8 cellular contexts compared by ENCODE assay signal in genomic region chr16:3306078-3306477, GRCh38. TPM values are rescaled to one million over a fixed set of nuclear protein-coding genes. Genes with fewer than 3 reads are reported as not detected.
DNase-seq lines count a peak whose midpoint lies in the region; ATAC-seq and TF ChIP-seq lines count a peak whose summit lies in the region.

No MANE protein-coding gene starts in this region.

- POLR2A ChIA-PET in activated CD4-positive, alpha-beta T cell treated with anti-CD3 and anti-CD28 coated beads, Interleukin-2, amount 10 ng/mL, durations not matched to agents 7 days and 5 days (lab: Charles Lee), result interaction anchor here (0.7 kb wide), 1 partner anchor 135 kb away, joined by 3 read pairs; no protein-coding TSS in a partner anchor

- H3K36me3 Mint-ChIP-seq in activated CD4-positive, alpha-beta T cell treated with anti-CD3 and anti-CD28 coated beads, Interleukin-2, amount 10 ng/mL, durations not matched to agents 7 days and 5 days (ENCODE audit: low read depth), result peaks cover 74% of the 10 kb centered on the region

- CTCF ChIA-PET in activated CD4-positive, alpha-beta T cell treated with anti-CD3 and anti-CD28 coated beads, Interleukin-2, amount 10 ng/mL, durations not matched to agents 7 days and 5 days (lab: Charles Lee), result interaction anchor here (0.7 to 1.7 kb wide), 2 partner anchors 11 to 169 kb away, joined by 3 read pairs; no protein-coding TSS in a partner anchor

- H3K4me1 Mint-ChIP-seq in activated CD4-positive, alpha-beta T cell treated with anti-CD3 and anti-CD28 coated beads, Interleukin-2, amount 10 ng/mL, durations not matched to agents 7 days and 5 days, result peaks cover 23% of the 10 kb centered on the region

- in situ Hi-C loops in astrocyte of the cerebellum (cut with HindIII; ENCODE audit: low sequenced_read_pairs), result no loop called here

- no peak for TF ChIP-seq CTCF in astrocyte of the cerebellum (IDR thresholded peaks at IDR 0.05; ENCODE audit: low read depth, low read length, missing control alignments)
- no peak for TF ChIP-seq CTCF in lower leg skin (IDR thresholded peaks at IDR 0.05)

- peak overlapping the region; percentile 74 for H3K4me3 Mint-ChIP-seq in activated CD4-positive, alpha-beta T cell treated with anti-CD3 and anti-CD28 coated beads, Interleukin-2, amount 10 ng/mL, durations not matched to agents 7 days and 5 days

- H3K9me3 Mint-ChIP-seq in activated CD4-positive, alpha-beta T cell treated with anti-CD3 and anti-CD28 coated beads, Interleukin-2, amount 10 ng/mL, durations not matched to agents 7 days and 5 days, result peaks cover 39% of the 10 kb centered on the region

- peaks cover 29% of the 10 kb centered on the region for H3K36me3 ChIP-seq in thymus (ENCODE audit: control insufficient read depth, insufficient read depth)

- TF ChIP-seq POLR2A in lower leg skin (IDR thresholded peaks at IDR 0.05), result no peak

- no peak for DNase-seq in activated CD4-positive, alpha-beta T cell treated with anti-CD3 and anti-CD28 coated beads, Interleukin-2, amount 10 ng/mL, durations not matched to agents 7 days and 5 days
- DNase-seq in activated CD4-positive, alpha-beta T cell treated with anti-CD3 and anti-CD28 coated beads, Interleukin-2, amount 50 U/mL, for 1 hour, result no peak
- DNase-seq in astrocyte of the cerebellum (ENCODE audit: low read depth), result no peak
- DNase-seq in lower leg skin (ENCODE audit: low spot score in 2 of 2), result no peak

- intact Hi-C loops in lower leg skin (cut with DNase I; ENCODE audit: low total_unique reads), result loop anchor here (10.0 kb wide), 1 partner anchor 99 kb away; the partner anchor contains the start of genes ZNF174 and ZSCAN32

- H3K4me1 ChIP-seq in thymus (ENCODE audit: control insufficient read depth, insufficient read depth, low read length), result peaks cover 13% of the 10 kb centered on the region

- peak overlapping the region; percentile 91 for H3K27ac Mint-ChIP-seq in activated CD4-positive, alpha-beta T cell treated with anti-CD3 and anti-CD28 coated beads, Interleukin-2, amount 10 ng/mL, durations not matched to agents 7 days and 5 days

- no peaks in the 10 kb centered on the region for H3K27me3 Mint-ChIP-seq in activated CD4-positive, alpha-beta T cell treated with anti-CD3 and anti-CD28 coated beads, Interleukin-2, amount 10 ng/mL, durations not matched to agents 7 days and 5 days

- no peaks in the 10 kb centered on the region for H3K27me3 ChIP-seq in thymus (ENCODE audit: control insufficient read depth, insufficient read depth)

- peak overlapping the region; percentile 96 for H3K27ac ChIP-seq in thymus (ENCODE audit: low read depth)

- H3K9me3 ChIP-seq in thymus (ENCODE audit: control insufficient read depth), result peaks cover 12% of the 10 kb centered on the region

- WGBS in lower leg skin, 2 donors, result 57 to 69% methylated on average over 11 of the region's 11 CpGs
- WGBS in thymus, result 70% methylated on average over 11 of the region's 11 CpGs

- H3K4me3 ChIP-seq in astrocyte of the cerebellum (ENCODE audit: low read depth, low read length) (peak overlapping the region; percentile 64), lower leg skin (ENCODE audit: low read depth, poor library complexity, severe bottlenecking) (peak overlapping the region; percentile 48), thymus (ENCODE audit: low read length) (peak overlapping the region; percentile 76)

- no peak for ATAC-seq in GM21390 (IDR thresholded peaks at IDR 0.05; ENCODE audit: unreplicated experiment)
- ATAC-seq in HG02852 (IDR thresholded peaks at IDR 0.05; ENCODE audit: unreplicated experiment), result no peak
- ATAC-seq in HG02885 (IDR thresholded peaks at IDR 0.05; ENCODE audit: poor library complexity, unreplicated experiment), result no peak

RNA-seq across cellular contexts. Expression of gene ZNF75A, which starts 0.8 kb away (rescaled TPM):
- total RNA-seq in activated CD4-positive, alpha-beta T cell treated with anti-CD3 and anti-CD28 coated beads, Interleukin-2, amount 10 ng/mL, durations not matched to agents 7 days and 5 days, result 10 to 100 TPM; 42.7 to 43.8 TPM
- 10 to 100 TPM; 13.3 to 23.5 (median 18.2) TPM for total RNA-seq in lower leg skin
- 44.7 TPM for polyA plus RNA-seq in thymus

RNA-seq across cellular contexts. Expression of gene TIGD7, which starts 0.8 kb away (rescaled TPM):
- 1 to 10 TPM; 3.6 to 5.1 TPM for total RNA-seq in activated CD4-positive, alpha-beta T cell treated with anti-CD3 and anti-CD28 coated beads, Interleukin-2, amount 10 ng/mL, durations not matched to agents 7 days and 5 days
- total RNA-seq in lower leg skin, result 1 to 10 TPM; 1.9 to 6.9 (median 3.0) TPM
- 9.8 TPM for polyA plus RNA-seq in thymus

RNA-seq across cellular contexts. Expression of gene ZNF263, which starts 22.8 kb away (rescaled TPM):
- total RNA-seq in activated CD4-positive, alpha-beta T cell treated with anti-CD3 and anti-CD28 coated beads, Interleukin-2, amount 10 ng/mL, durations not matched to agents 7 days and 5 days, result 10 to 100 TPM; 25.7 to 25.9 TPM
- 10 to 100 TPM; 40.4 to 62.3 (median 55.2) TPM for total RNA-seq in lower leg skin
- polyA plus RNA-seq in thymus, result 26.3 TPM

RNA-seq across cellular contexts. Expression of gene OR2C1, which starts 49.6 kb away (rescaled TPM):
- total RNA-seq in activated CD4-positive, alpha-beta T cell treated with anti-CD3 and anti-CD28 coated beads, Interleukin-2, amount 10 ng/mL, durations not matched to agents 7 days and 5 days, result not detected
- under 1 TPM in 2 of 4 donors, not detected in 2; 0.39 to 0.88 TPM for total RNA-seq in lower leg skin
- 0.21 TPM for polyA plus RNA-seq in thymus

RNA-seq across cellular contexts. Expression of gene MEFV, which starts 49.6 kb away (rescaled TPM):
- total RNA-seq in activated CD4-positive, alpha-beta T cell treated with anti-CD3 and anti-CD28 coated beads, Interleukin-2, amount 10 ng/mL, durations not matched to agents 7 days and 5 days, result under 1 TPM in 1 of 2 experiments, not detected in 1; 0.10 TPM
- total RNA-seq in lower leg skin, result 1 to 10 TPM in 2 of 4 donors, under 1 TPM in 2; 0.80 to 3.3 (median 1.8) TPM
- polyA plus RNA-seq in thymus, result 0.80 TPM
